In genomic region chr3:181838940-181839914, GRCh38 we compare ENCODE assay signal across 1 cellular context.
TF ChIP-seq lines count a peak whose summit lies in the region.

No MANE protein-coding gene starts in this region.

TF ChIP-seq in WTC11, 78 proteins besides CTCF, POLR2A, EP300 and RAD21 (continued from another document):
- TF ChIP-seq ESRRA (CRISPR knock-in tag; IDR thresholded peaks at IDR 0.05; ENCODE audit: borderline replicate concordance) (no peak), ZNF317 (CRISPR knock-in tag; IDR thresholded peaks at IDR 0.05; ENCODE audit: borderline replicate concordance, low read depth) (no peak), CDX4 (CRISPR knock-in tag; IDR thresholded peaks at IDR 0.05; ENCODE audit: borderline replicate concordance) (no peak), RORB (CRISPR knock-in tag; IDR thresholded peaks at IDR 0.05) (no peak), SOX15 (CRISPR knock-in tag; IDR thresholded peaks at IDR 0.05) (no peak), ZNF396 (CRISPR knock-in tag; IDR thresholded peaks at IDR 0.05; ENCODE audit: borderline replicate concordance) (no peak), ZNF263 (CRISPR knock-in tag; IDR thresholded peaks at IDR 0.05; ENCODE audit: low read depth) (no peak)
- TF ChIP-seq, protein P1, sequence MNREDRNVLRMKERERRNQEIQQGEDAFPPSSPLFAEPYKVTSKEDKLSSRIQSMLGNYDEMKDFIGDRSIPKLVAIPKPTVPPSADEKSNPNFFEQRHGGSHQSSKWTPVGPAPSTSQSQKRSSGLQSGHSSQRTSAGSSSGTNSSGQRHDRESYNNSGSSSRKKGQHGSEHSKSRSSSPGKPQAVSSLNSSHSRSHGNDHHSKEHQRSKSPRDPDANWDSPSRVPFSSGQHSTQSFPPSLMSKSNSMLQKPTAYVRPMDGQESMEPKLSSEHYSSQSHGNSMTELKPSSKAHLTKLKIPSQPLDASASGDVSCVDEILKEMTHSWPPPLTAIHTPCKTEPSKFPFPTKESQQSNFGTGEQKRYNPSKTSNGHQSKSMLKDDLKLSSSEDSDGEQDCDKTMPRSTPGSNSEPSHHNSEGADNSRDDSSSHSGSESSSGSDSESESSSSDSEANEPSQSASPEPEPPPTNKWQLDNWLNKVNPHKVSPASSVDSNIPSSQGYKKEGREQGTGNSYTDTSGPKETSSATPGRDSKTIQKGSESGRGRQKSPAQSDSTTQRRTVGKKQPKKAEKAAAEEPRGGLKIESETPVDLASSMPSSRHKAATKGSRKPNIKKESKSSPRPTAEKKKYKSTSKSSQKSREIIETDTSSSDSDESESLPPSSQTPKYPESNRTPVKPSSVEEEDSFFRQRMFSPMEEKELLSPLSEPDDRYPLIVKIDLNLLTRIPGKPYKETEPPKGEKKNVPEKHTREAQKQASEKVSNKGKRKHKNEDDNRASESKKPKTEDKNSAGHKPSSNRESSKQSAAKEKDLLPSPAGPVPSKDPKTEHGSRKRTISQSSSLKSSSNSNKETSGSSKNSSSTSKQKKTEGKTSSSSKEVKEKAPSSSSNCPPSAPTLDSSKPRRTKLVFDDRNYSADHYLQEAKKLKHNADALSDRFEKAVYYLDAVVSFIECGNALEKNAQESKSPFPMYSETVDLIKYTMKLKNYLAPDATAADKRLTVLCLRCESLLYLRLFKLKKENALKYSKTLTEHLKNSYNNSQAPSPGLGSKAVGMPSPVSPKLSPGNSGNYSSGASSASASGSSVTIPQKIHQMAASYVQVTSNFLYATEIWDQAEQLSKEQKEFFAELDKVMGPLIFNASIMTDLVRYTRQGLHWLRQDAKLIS (CRISPR knock-in tag; IDR thresholded peaks at IDR 0.05; ENCODE audit: borderline replicate concordance) = no peak
- TF ChIP-seq, protein P2, sequence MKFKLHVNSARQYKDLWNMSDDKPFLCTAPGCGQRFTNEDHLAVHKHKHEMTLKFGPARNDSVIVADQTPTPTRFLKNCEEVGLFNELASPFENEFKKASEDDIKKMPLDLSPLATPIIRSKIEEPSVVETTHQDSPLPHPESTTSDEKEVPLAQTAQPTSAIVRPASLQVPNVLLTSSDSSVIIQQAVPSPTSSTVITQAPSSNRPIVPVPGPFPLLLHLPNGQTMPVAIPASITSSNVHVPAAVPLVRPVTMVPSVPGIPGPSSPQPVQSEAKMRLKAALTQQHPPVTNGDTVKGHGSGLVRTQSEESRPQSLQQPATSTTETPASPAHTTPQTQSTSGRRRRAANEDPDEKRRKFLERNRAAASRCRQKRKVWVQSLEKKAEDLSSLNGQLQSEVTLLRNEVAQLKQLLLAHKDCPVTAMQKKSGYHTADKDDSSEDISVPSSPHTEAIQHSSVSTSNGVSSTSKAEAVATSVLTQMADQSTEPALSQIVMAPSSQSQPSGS (CRISPR knock-in tag; IDR thresholded peaks at IDR 0.05; ENCODE audit: borderline replicate concordance, low read depth) = no peak
